Comparison of ENCODE assay signal across 13 cellular contexts in genomic region chr1:210235363-210236053, GRCh38. TPM values are rescaled to one million over a fixed set of nuclear protein-coding genes. Genes with fewer than 3 reads are reported as not detected.
"Had no signal": no experiment of that assay in that cellular context is flagged by ENCODE, and none has a peak within 500 bp of the region (broad histone marks: within the 10 kb centered on the region; RNA-seq: fewer than 3 reads in every experiment).

No MANE protein-coding gene starts in this region.

- H3K36me3 ChIP-seq: cardiac muscle cell, gastrocnemius medialis had no signal

- DNase-seq: activated CD4-positive, alpha-beta memory T cell treated with anti-CD3 and anti-CD28 coated beads, Interleukin-2, amount 10 ng/mL, durations not matched to agents 7 days and 5 days; activated CD8-positive, alpha-beta memory T cell treated with anti-CD3 and anti-CD28 coated beads, Interleukin-2, amount 50 U/mL, for 4 hours; activated naive CD4-positive, alpha-beta T cell treated with Interleukin-2 at 50 U/mL for 16 hours; activated naive CD8-positive, alpha-beta T cell treated with anti-CD3 and anti-CD28 coated beads, Interleukin-2, amount 50 U/mL, for 24 hours; effector CD4-positive, alpha-beta T cell; gastrocnemius medialis; kidney glomerular epithelial cell; naive thymus-derived CD8-positive, alpha-beta T cell; substantia nigra; T1000 had no signal

- H3K4me3 Mint-ChIP-seq: activated CD4-positive, alpha-beta memory T cell treated with anti-CD3 and anti-CD28 coated beads, Interleukin-2, amount 10 ng/mL, durations not matched to agents 7 days and 5 days; activated naive CD8-positive, alpha-beta T cell treated with anti-CD3 and anti-CD28 coated beads, Interleukin-2, amount 50 U/mL, for 24 hours; activated T-helper 1 cell treated with anti-CD3 and anti-CD28 coated beads, Interleukin-12 subunit alpha, Interleukin-12 subunit beta, Interleukin-2, Interleukin-4 antibody, amounts not matched to agents 30 ng/mL and 10 ng/mL and 1 ng/mL, durations not matched to agents 14 hours and 24 hours and 36 hours had no signal

- H3K27ac Mint-ChIP-seq: activated CD4-positive, alpha-beta memory T cell treated with anti-CD3 and anti-CD28 coated beads, Interleukin-2, amount 10 ng/mL, durations not matched to agents 7 days and 5 days; activated naive CD8-positive, alpha-beta T cell treated with anti-CD3 and anti-CD28 coated beads, Interleukin-2, amount 50 U/mL, for 24 hours; activated T-helper 1 cell treated with anti-CD3 and anti-CD28 coated beads, Interleukin-12 subunit alpha, Interleukin-12 subunit beta, Interleukin-2, Interleukin-4 antibody, amounts not matched to agents 30 ng/mL and 10 ng/mL and 1 ng/mL, durations not matched to agents 14 hours and 24 hours and 36 hours; naive thymus-derived CD8-positive, alpha-beta T cell had no signal

- H3K9me3 ChIP-seq: gastrocnemius medialis had no signal

- ATAC-seq: activated naive CD8-positive, alpha-beta T cell treated with anti-CD3 and anti-CD28 coated beads, Interleukin-2, amount 50 U/mL, for 24 hours; gastrocnemius medialis; naive thymus-derived CD8-positive, alpha-beta T cell had no signal

- H3K4me3 ChIP-seq: cardiac muscle cell, gastrocnemius medialis, lung had no signal

- H3K9me3 Mint-ChIP-seq: activated CD4-positive, alpha-beta memory T cell treated with anti-CD3 and anti-CD28 coated beads, Interleukin-2, amount 10 ng/mL, durations not matched to agents 7 days and 5 days; activated naive CD8-positive, alpha-beta T cell treated with anti-CD3 and anti-CD28 coated beads, Interleukin-2, amount 50 U/mL, for 24 hours; activated T-helper 1 cell treated with anti-CD3 and anti-CD28 coated beads, Interleukin-12 subunit alpha, Interleukin-12 subunit beta, Interleukin-2, Interleukin-4 antibody, amounts not matched to agents 30 ng/mL and 10 ng/mL and 1 ng/mL, durations not matched to agents 14 hours and 24 hours and 36 hours; naive thymus-derived CD8-positive, alpha-beta T cell had no signal

- H3K27ac ChIP-seq: cardiac muscle cell had no signal

RNA-seq across cellular contexts. Expression of gene SERTAD4, which starts 2.9 kb away (rescaled TPM):
- total RNA-seq: activated CD4-positive, alpha-beta memory T cell treated with anti-CD3 and anti-CD28 coated beads, Interleukin-2, amount 10 ng/mL, durations not matched to agents 7 days and 5 days; activated T-helper 1 cell treated with anti-CD3 and anti-CD28 coated beads, Interleukin-12 subunit alpha, Interleukin-12 subunit beta, Interleukin-2, Interleukin-4 antibody, amounts not matched to agents 30 ng/mL and 10 ng/mL and 1 ng/mL, durations not matched to agents 14 hours and 24 hours and 36 hours; naive thymus-derived CD8-positive, alpha-beta T cell had no signal
- polyA plus RNA-seq: naive thymus-derived CD8-positive, alpha-beta T cell had no signal
